ENCODE assay signal across 8 cellular contexts in genomic region chr19:7069042-7069903, GRCh38. TPM values are rescaled to one million over a fixed set of nuclear protein-coding genes. Genes with fewer than 3 reads are reported as not detected.
DNase-seq lines count a peak whose midpoint lies in the region; ATAC-seq, FAIRE-seq and TF ChIP-seq lines count a peak whose summit lies in the region.

Gene ZNF557, plus strand, starts transcription at chr19:7069703. Its CDS starts 5,372 bp downstream, at chr19:7075075.

- peak within 1 kb of the TSS; percentile 93 to 97 for H3K4me3 Mint-ChIP-seq in CD14-positive monocyte
- H3K4me3 Mint-ChIP-seq in dendritic cell treated with granulocyte-macrophage colony-stimulating factor and Interleukin-4, amounts not matched to agents 40 ng/mL and 50 ng/mL, for 4 days: peak within 1 kb of the TSS; percentile 97

- H3K9me3 ChIP-seq in HepG2 (ENCODE audit: low read length): peaks cover 7% of the 10 kb centered on the region

- FAIRE-seq in HepG2 (lab: Jason Lieb, UNC): peak; percentile 51

- in situ Hi-C loops in HepG2 (cut with HindIII; ENCODE audit: extremely low pct_ligation_motif_present, low pct_unique_long_range_greater_than_20kb): no loop called here

- H3K79me2 ChIP-seq in HepG2 (ENCODE audit: insufficient read depth, low read length): peaks cover 11% of the 10 kb centered on the region

- peak; percentile 94 for ATAC-seq in GM19395 (IDR thresholded peaks at IDR 0.05; ENCODE audit: unreplicated experiment)
- peak; percentile 78 for ATAC-seq in HG03565 (IDR thresholded peaks at IDR 0.05; ENCODE audit: unreplicated experiment)
- peak; percentile 99 for ATAC-seq in HepG2

- peak within 1 kb of the TSS; percentile 91 to 96 (median 94) for H3K27ac Mint-ChIP-seq in CD14-positive monocyte
- peak within 1 kb of the TSS; percentile 97 for H3K27ac Mint-ChIP-seq in dendritic cell treated with granulocyte-macrophage colony-stimulating factor and Interleukin-4, amounts not matched to agents 40 ng/mL and 50 ng/mL, for 4 days

- peaks cover 4 to 21% of the 10 kb centered on the region in 2 experiments; a peak in 4 of 5 replicates for H3K36me3 ChIP-seq in HepG2 (replicated peaks in 1 of 2; ENCODE audit: control insufficient read depth in 1 of 2, insufficient read depth in 2 of 2, low read length in 2 of 2)

- peaks cover 2 to 17% (median 15%) of the 10 kb centered on the region in 7 donors for H3K9me3 Mint-ChIP-seq in CD14-positive monocyte
- H3K9me3 Mint-ChIP-seq in dendritic cell treated with granulocyte-macrophage colony-stimulating factor and Interleukin-4, amounts not matched to agents 40 ng/mL and 50 ng/mL, for 4 days: peaks cover 3% of the 10 kb centered on the region

- H3K36me3 Mint-ChIP-seq in CD14-positive monocyte: peaks cover 23 to 38% of the 10 kb centered on the region in 2 donors
- peaks cover 47% of the 10 kb centered on the region for H3K36me3 Mint-ChIP-seq in dendritic cell treated with granulocyte-macrophage colony-stimulating factor and Interleukin-4, amounts not matched to agents 40 ng/mL and 50 ng/mL, for 4 days (ENCODE audit: low read depth)

- no peak for TF ChIP-seq RAD21 in HepG2 (CRISPR knock-in tag; IDR thresholded peaks at IDR 0.05)

- no peak for TF ChIP-seq CTCF in CD14-positive monocyte (IDR thresholded peaks at IDR 0.05)
- no peak for TF ChIP-seq CTCF in HepG2 (CRISPR knock-in tag; IDR thresholded peaks at IDR 0.05)

- peak; percentile 64 to 87 for TF ChIP-seq POLR2A in HepG2 (IDR thresholded peaks at IDR 0.05; ENCODE audit: insufficient read depth in 1 of 2, low read depth in 2 of 2, low read length in 2 of 2)

- intact Hi-C loops in CD14-positive monocyte (cut with micrococcal nuclease) (no loop called here), HepG2 (cut with micrococcal nuclease; ENCODE audit: unreplicated experiment) (no loop called here)
- intact Hi-C loops in dendritic cell treated with granulocyte-macrophage colony-stimulating factor and Interleukin-4, amounts not matched to agents 40 ng/mL and 50 ng/mL, for 4 days (cut with micrococcal nuclease): no loop called here

- H3K27ac ChIP-seq in HepG2 (ENCODE audit: extremely low read length, insufficient read depth, low read length): peak within 1 kb of the TSS; percentile 77

- no peaks in the 10 kb centered on the region for H4K20me1 ChIP-seq in HepG2 (ENCODE audit: insufficient read depth, low read length)

- CTCF ChIA-PET in HepG2 (lab: Yijun Ruan, JAX; ENCODE audit: low intra/inter-chr PET ratio, low total read pairs): no interaction called here

- H3K9ac ChIP-seq in HepG2 (ENCODE audit: insufficient read depth, low read depth, low read length): peak within 1 kb of the TSS; percentile 80

- H3K4me1 ChIP-seq in HepG2 (ENCODE audit: insufficient read depth, low read length): peaks cover 14% of the 10 kb centered on the region

- peak within 1 kb of the TSS; percentile 74 for H3K4me2 ChIP-seq in HepG2 (ENCODE audit: low read depth, low read length)

- no TSS peak for BruUV-seq in HepG2 (replicated peaks; lab: Mats Ljungman, UMichigan)

- peak within 1 kb of the TSS; percentile 77 to 94 (median 90) for H3K4me3 ChIP-seq in HepG2 (replicated peaks in 1 of 3; ENCODE audit: insufficient read depth in 1 of 3, low read depth in 2 of 3, low read length in 3 of 3)

- TF ChIP-seq EP300 in HepG2 (IDR thresholded peaks at IDR 0.05; ENCODE audit: low read depth in 2 of 2, low read length in 2 of 2) (no peak), HepG2 (CRISPR knock-in tag; IDR thresholded peaks at IDR 0.05; ENCODE audit: borderline replicate concordance) (no peak)

- H2AFZ ChIP-seq in HepG2 (ENCODE audit: low read length): peak within 1 kb of the TSS; percentile 51

- POLR2A ChIA-PET in HepG2 (lab: Yijun Ruan, JAX): interaction anchor here (0.6 to 1.5 kb wide), 17 partner anchors 12 to 708 kb away, joined by 3 to 32 read pairs (median 4); partner anchors contain the start of genes ALKBH7, CLPP, MCOLN1 and PET100

- no peaks in the 10 kb centered on the region; a peak in 1 of 5 replicates for H3K27me3 ChIP-seq in HepG2 (ENCODE audit: control insufficient read depth in 1 of 2, insufficient read depth in 2 of 2, low read length in 2 of 2)

- 2% methylated on average over 27 of the region's 56 CpGs for WGBS in HepG2 (ENCODE audit: low lambda C conversion rate)

- DNase-seq in CD14-positive monocyte (ENCODE audit: low spot score) (peak; percentile 99), NCI-H748 treated with DMSO at 0.1 percent for 48 hours (lab: John Stamatoyannopoulos, UW) (peak; percentile 77), HepG2 (ENCODE audit: low spot score) (peak; percentile 88)
- peak; percentile 96 to 99 for DNase-seq in activated CD4-positive, alpha-beta T cell treated with anti-CD3 and anti-CD28 coated beads, Interleukin-2, amount 50 U/mL, for 24 hours (ENCODE audit: low read depth in 1 of 2, low spot score in 1 of 2)
- peak; percentile 94 to 97 for DNase-seq in stimulated activated CD4-positive, alpha-beta T cell treated with anti-CD3 and anti-CD28 coated beads, Interleukin-2, amount 100 ng/mL, for 48 hours

- peaks cover 11% of the 10 kb centered on the region for H3K4me1 Mint-ChIP-seq in CD14-positive monocyte
- peaks cover 11% of the 10 kb centered on the region for H3K4me1 Mint-ChIP-seq in dendritic cell treated with granulocyte-macrophage colony-stimulating factor and Interleukin-4, amounts not matched to agents 40 ng/mL and 50 ng/mL, for 4 days (ENCODE audit: low read depth)

- H3K27me3 Mint-ChIP-seq in CD14-positive monocyte (ENCODE audit: low read depth in 3 of 3): peaks cover 0 to 2% (median 2%) of the 10 kb centered on the region in 3 donors
- H3K27me3 Mint-ChIP-seq in dendritic cell treated with granulocyte-macrophage colony-stimulating factor and Interleukin-4, amounts not matched to agents 40 ng/mL and 50 ng/mL, for 4 days: no peaks in the 10 kb centered on the region

TF ChIP-seq in HepG2, 621 proteins besides CTCF, POLR2A, EP300 and RAD21 (continues in another document):
- TF ChIP-seq NR2F1 (CRISPR knock-in tag; IDR thresholded peaks at IDR 0.05) (no peak), ZNF790 (CRISPR knock-in tag; IDR thresholded peaks at IDR 0.05; ENCODE audit: borderline replicate concordance) (no peak; the same call in 1 of the 2 replicates), ZFP37 (CRISPR knock-in tag; IDR thresholded peaks at IDR 0.05; ENCODE audit: borderline replicate concordance) (0 out of 2 replicates have a peak, but pooled peaks have one; percentile 57), MXD1 (CRISPR knock-in tag; IDR thresholded peaks at IDR 0.05) (peak; percentile 73), SP1 (IDR thresholded peaks at IDR 0.05) (peak; percentile 20; the same call in 1 of the 2 replicates), SP1 (CRISPR knock-in tag; IDR thresholded peaks at IDR 0.05) (peak; percentile 47), KDM5B (CRISPR knock-in tag; IDR thresholded peaks at IDR 0.05; ENCODE audit: borderline replicate concordance) (no peak; the same call in 1 of the 2 replicates), CREM (IDR thresholded peaks at IDR 0.05) (peak; percentile 62), CREM (CRISPR knock-in tag; IDR thresholded peaks at IDR 0.05) (no peak), ZNF496 (CRISPR knock-in tag; IDR thresholded peaks at IDR 0.05; ENCODE audit: insufficient replicate concordance) (no peak), ZNF205 (CRISPR knock-in tag; IDR thresholded peaks at IDR 0.05) (no peak), RXRB (CRISPR knock-in tag; IDR thresholded peaks at IDR 0.05; ENCODE audit: borderline replicate concordance) (0 out of 2 replicates have a peak, but pooled peaks have one; percentile 7), ZNF337 (CRISPR knock-in tag; IDR thresholded peaks at IDR 0.05; ENCODE audit: borderline replicate concordance, low read depth) (0 out of 2 replicates have a peak, but pooled peaks have one; percentile 70)
- TF ChIP-seq, protein P1, sequence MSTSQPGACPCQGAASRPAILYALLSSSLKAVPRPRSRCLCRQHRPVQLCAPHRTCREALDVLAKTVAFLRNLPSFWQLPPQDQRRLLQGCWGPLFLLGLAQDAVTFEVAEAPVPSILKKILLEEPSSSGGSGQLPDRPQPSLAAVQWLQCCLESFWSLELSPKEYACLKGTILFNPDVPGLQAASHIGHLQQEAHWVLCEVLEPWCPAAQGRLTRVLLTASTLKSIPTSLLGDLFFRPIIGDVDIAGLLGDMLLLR (CRISPR knock-in tag; IDR thresholded peaks at IDR 0.05): peak; percentile 77; the same call in 1 of the 2 replicates

RNA-seq across cellular contexts. Expression of gene ZNF557, which starts in this region (rescaled TPM):
- polyA plus RNA-seq in CD14-positive monocyte: 1 to 10 TPM; 1.7 to 3.4 TPM
- 7.8 and 10.0 TPM in 2 replicates for total RNA-seq in HepG2 (2016; rRNA removed; fragmentation: Illumina TruSeq; extraction: Trizol)
- total RNA-seq in HepG2 (2016; cell fraction: cytosol; rRNA removed; fragmentation: Illumina TruSeq; extraction: Trizol; ENCODE audit: low read depth): 0.71 and 0.88 TPM in 2 replicates
- 8.6 and 9.5 TPM in 2 replicates for total RNA-seq in HepG2 (2016; cell fraction: insoluble cytoplasmic fraction; rRNA removed; fragmentation: Illumina TruSeq; extraction: Trizol)
- total RNA-seq in HepG2 (2016; cell fraction: membrane; rRNA removed; fragmentation: Illumina TruSeq; extraction: Trizol): 3.4 and 3.8 TPM in 2 replicates
- 6.4 and 8.7 TPM in 2 replicates for total RNA-seq in HepG2 (2016; cell fraction: nucleus; rRNA removed; fragmentation: Illumina TruSeq; extraction: Trizol)
- polyA plus RNA-seq in HepG2 (2011; rRNA removed): 2.0 and 2.1 TPM in 2 replicates
- polyA plus RNA-seq in HepG2 (2011; cell fraction: cytosol; rRNA removed): 1.2 TPM in 2 replicates
- polyA plus RNA-seq in HepG2 (2011; cell fraction: nucleus; rRNA removed): 3.4 TPM in 2 replicates
- polyA plus RNA-seq in HepG2 (2012): 1.3 and 1.5 TPM in 2 replicates
- 0.40 TPM in 2 replicates for polyA plus RNA-seq in HepG2 (2016; cell fraction: cytosol; fragmentation: Illumina TruSeq; extraction: Trizol; ENCODE audit: low read depth)
- 2.5 and 2.6 TPM in 2 replicates for polyA plus RNA-seq in HepG2 (2016; cell fraction: insoluble cytoplasmic fraction; fragmentation: Illumina TruSeq; extraction: Trizol; ENCODE audit: low read depth)
- 0.63 and 0.64 TPM in 2 replicates for polyA plus RNA-seq in HepG2 (2016; cell fraction: membrane; fragmentation: Illumina TruSeq; extraction: Trizol; ENCODE audit: low read depth)
- polyA plus RNA-seq in HepG2 (2016; cell fraction: nucleus; fragmentation: Illumina TruSeq; extraction: Trizol; ENCODE audit: insufficient read depth, low read depth): 5.8 and 6.3 TPM in 2 replicates
- 7.5 and 21.3 TPM in 2 replicates for polyA minus RNA-seq in HepG2 (2011; rRNA and poly(A)+ RNA removed; ENCODE audit: low replicate concordance)
- 3.1 and 4.2 TPM in 2 replicates for polyA minus RNA-seq in HepG2 (2011; cell fraction: cytosol; rRNA and poly(A)+ RNA removed)
- 17.9 and 18.5 TPM in 2 replicates for polyA minus RNA-seq in HepG2 (2011; cell fraction: nucleus; rRNA and poly(A)+ RNA removed)

Comparison
In these comparisons a context has a peak if more than half of its experiments do, and no peak if none do; other contexts are left out.
1. Peak in every context shown above with its lines: DNase-seq, ATAC-seq, H3K4me3 ChIP-seq and H3K27ac ChIP-seq.